In the genomic region with DNA sequence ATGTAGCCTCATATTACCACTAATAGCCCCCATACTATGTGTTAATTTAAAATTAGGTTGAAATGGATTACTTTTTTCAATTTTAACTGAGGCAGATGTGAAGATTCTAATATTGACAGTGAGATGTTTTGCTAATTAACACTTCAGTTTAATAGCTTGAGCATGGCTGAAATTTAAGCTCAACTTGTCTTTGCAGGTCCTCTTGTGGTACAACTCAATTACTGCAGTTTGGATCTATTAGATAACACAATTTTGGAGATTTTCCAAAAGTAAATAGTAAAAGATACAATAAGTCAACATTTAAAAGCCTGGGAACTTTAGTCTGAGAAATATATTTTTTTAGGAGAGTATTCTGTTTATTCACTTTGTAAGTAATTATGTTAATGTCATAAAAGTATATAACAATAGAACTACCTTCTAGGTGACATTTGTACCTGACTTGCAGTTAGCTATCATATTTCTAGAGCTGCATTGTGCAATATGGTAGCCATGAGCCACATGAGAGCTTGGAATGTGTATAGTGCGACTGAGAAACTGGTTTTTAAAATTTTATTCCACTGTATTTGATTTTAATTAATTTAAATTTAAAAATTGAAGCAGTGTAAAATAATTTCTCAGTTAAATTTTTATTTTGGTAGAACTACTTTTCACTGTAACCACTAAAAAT, we compare ENCODE assay signal across 9 cellular contexts.
DNase-seq lines count a peak whose midpoint lies in the region; ATAC-seq and TF ChIP-seq lines count a peak whose summit lies in the region.
"Had no signal": no experiment of that assay in that cellular context is flagged by ENCODE, and none has a peak within 500 bp of the region (broad histone marks: within the 10 kb centered on the region; RNA-seq: fewer than 3 reads in every experiment).

No MANE protein-coding gene starts in this region.

- TF ChIP-seq CTCF in AG10803 (conservative IDR thresholded peaks at IDR 0.05; ENCODE audit: low read length): peak; percentile 11; the same call in 1 of the 2 replicates
- TF ChIP-seq CTCF in OCI-LY1 (IDR thresholded peaks at IDR 0.05; ENCODE audit: low read length): peak; percentile 40
- TF ChIP-seq CTCF in fibroblast of mammary gland (conservative IDR thresholded peaks at IDR 0.05; ENCODE audit: control insufficient read depth, insufficient read depth, low read depth, low read length): peak; percentile 19

- H2AFZ ChIP-seq in OCI-LY1 (ENCODE audit: low read length): no peak overlapping the region

- H3K4me1 Mint-ChIP-seq in T-helper 2 cell treated with Interferon-gamma antibody and Interleukin-4, amounts not matched to agents 5 μg/mL and 100 μg/mL, for 36 hours (ENCODE audit: low read depth): no peaks in the 10 kb centered on the region
- no peaks in the 10 kb centered on the region for H3K4me1 Mint-ChIP-seq in effector memory CD8-positive, alpha-beta T cell (ENCODE audit: low read depth in 2 of 2)

- H3K4me2 ChIP-seq in OCI-LY1 (ENCODE audit: low read length): no peak overlapping the region

- H3K9me2 ChIP-seq in OCI-LY1 (ENCODE audit: low read depth, low read length): no peaks in the 10 kb centered on the region

- H3K4me3 ChIP-seq in AG10803 (ENCODE audit: low read length) (no peak overlapping the region), OCI-LY1 (ENCODE audit: low read depth, low read length, poor library complexity, severe bottlenecking) (no peak overlapping the region), fibroblast of mammary gland (ENCODE audit: control insufficient read depth, low read depth, low read length) (no peak overlapping the region)
- H3K4me3 ChIP-seq: skin epidermis had no signal

- H3K36me3 ChIP-seq in OCI-LY1 (ENCODE audit: insufficient read depth, low read length): no peaks in the 10 kb centered on the region

- DNase-seq in AG10803 (ENCODE audit: low read depth): no peak
- peak; percentile 10 for DNase-seq in fibroblast of mammary gland (ENCODE audit: low read depth)
- no peak for DNase-seq in T-helper 2 cell treated with Interferon-gamma antibody and Interleukin-4, amounts not matched to agents 5 μg/mL and 100 μg/mL, for 36 hours (ENCODE audit: low spot score)
- no peak for DNase-seq in effector memory CD8-positive, alpha-beta T cell
- no peak for DNase-seq in activated CD4-positive, alpha-beta T cell treated with anti-CD3 and anti-CD28 coated beads, Interleukin-2, amount 50 U/mL, for 4 hours

- H3K79me2 ChIP-seq in OCI-LY1 (ENCODE audit: insufficient read depth, low read length): no peaks in the 10 kb centered on the region

- H3K9ac ChIP-seq in OCI-LY1 (ENCODE audit: low read length): no peak overlapping the region

- ATAC-seq in GM18861 (IDR thresholded peaks at IDR 0.05; ENCODE audit: unreplicated experiment) (peak; percentile 66), GM21381 (IDR thresholded peaks at IDR 0.05; ENCODE audit: unreplicated experiment) (no peak)
- ATAC-seq in effector memory CD8-positive, alpha-beta T cell (replicated peaks): no peak

- no peaks in the 10 kb centered on the region for H3K36me3 Mint-ChIP-seq in T-helper 2 cell treated with Interferon-gamma antibody and Interleukin-4, amounts not matched to agents 5 μg/mL and 100 μg/mL, for 36 hours (ENCODE audit: low read depth)
- peaks cover under 1% of the 10 kb centered on the region for H3K36me3 Mint-ChIP-seq in effector memory CD8-positive, alpha-beta T cell (ENCODE audit: insufficient read depth)

- no peak overlapping the region for H3K4me3 Mint-ChIP-seq in T-helper 2 cell treated with Interferon-gamma antibody and Interleukin-4, amounts not matched to agents 5 μg/mL and 100 μg/mL, for 36 hours
- H3K4me3 Mint-ChIP-seq in effector memory CD8-positive, alpha-beta T cell: no peak overlapping the region

- no peak overlapping the region for H3K27ac Mint-ChIP-seq in T-helper 2 cell treated with Interferon-gamma antibody and Interleukin-4, amounts not matched to agents 5 μg/mL and 100 μg/mL, for 36 hours
- H3K27ac Mint-ChIP-seq in effector memory CD8-positive, alpha-beta T cell: no peak overlapping the region

- no peaks in the 10 kb centered on the region for H3K27me3 ChIP-seq in OCI-LY1 (ENCODE audit: insufficient read depth, low read length)

- no peaks in the 10 kb centered on the region for H3F3A ChIP-seq in OCI-LY1 (ENCODE audit: insufficient read depth, low read length)

- no peaks in the 10 kb centered on the region for H3K9me3 Mint-ChIP-seq in T-helper 2 cell treated with Interferon-gamma antibody and Interleukin-4, amounts not matched to agents 5 μg/mL and 100 μg/mL, for 36 hours
- no peaks in the 10 kb centered on the region for H3K9me3 Mint-ChIP-seq in effector memory CD8-positive, alpha-beta T cell

- H3K9me3 ChIP-seq in OCI-LY1 (ENCODE audit: low read length): no peaks in the 10 kb centered on the region

- H4K20me1 ChIP-seq in OCI-LY1 (ENCODE audit: insufficient read depth, low read length): no peaks in the 10 kb centered on the region

- no peaks in the 10 kb centered on the region for H3K4me1 ChIP-seq in OCI-LY1 (ENCODE audit: insufficient read depth, low read length, severe bottlenecking)

- no peaks in the 10 kb centered on the region for H3K27me3 Mint-ChIP-seq in T-helper 2 cell treated with Interferon-gamma antibody and Interleukin-4, amounts not matched to agents 5 μg/mL and 100 μg/mL, for 36 hours (ENCODE audit: low read depth)
- H3K27me3 Mint-ChIP-seq in effector memory CD8-positive, alpha-beta T cell: peaks cover 6 to 9% of the 10 kb centered on the region in 2 donors

- H3K27ac ChIP-seq in OCI-LY1 (ENCODE audit: low read depth, low read length, poor library complexity, severe bottlenecking): no peak overlapping the region
- H3K27ac ChIP-seq: skin epidermis had no signal
